In genomic region chr10:26725837-26726727, GRCh38 we compare ENCODE assay signal across 8 cellular contexts. TPM values are rescaled to one million over a fixed set of nuclear protein-coding genes. Genes with fewer than 3 reads are reported as not detected.
DNase-seq lines count a peak whose midpoint lies in the region; ATAC-seq, FAIRE-seq and TF ChIP-seq lines count a peak whose summit lies in the region.

No MANE protein-coding gene starts in this region.

- H3K27me3 Mint-ChIP-seq in T-helper 1 cell treated with Interleukin-12 subunit alpha and Interleukin-12 subunit beta and Interleukin-4 antibody, amounts not matched to agents 30 μg/mL and 1 μg/mL, for 36 hours (ENCODE audit: low read depth) = no peaks in the 10 kb centered on the region

- no peaks in the 10 kb centered on the region for H3K9me3 Mint-ChIP-seq in T-helper 1 cell treated with Interleukin-12 subunit alpha and Interleukin-12 subunit beta and Interleukin-4 antibody, amounts not matched to agents 30 μg/mL and 1 μg/mL, for 36 hours

- no TSS peak for BruUV-seq in A673 (replicated peaks; lab: Mats Ljungman, UMichigan)

- POLR2A ChIA-PET in A673 (lab: Charles Lee; ENCODE audit: low non-redundant PET) = interaction anchor here (0.5 kb wide), 1 partner anchor 143 kb away, joined by 3 read pairs; no protein-coding TSS in a partner anchor

- H3K9me3 ChIP-seq in A673 (ENCODE audit: low read depth, low read length, poor library complexity, severe bottlenecking) (no peaks in the 10 kb centered on the region), kidney (ENCODE audit: control insufficient read depth in 1 of 2, low read length in 2 of 2) (no peaks in the 10 kb centered on the region)

- H3K4me3 Mint-ChIP-seq in T-helper 1 cell treated with Interleukin-12 subunit alpha and Interleukin-12 subunit beta and Interleukin-4 antibody, amounts not matched to agents 30 μg/mL and 1 μg/mL, for 36 hours = no peak overlapping the region

- no peaks in the 10 kb centered on the region for H3K4me1 ChIP-seq in A673 (ENCODE audit: insufficient read depth, low read length, poor library complexity, severe bottlenecking)
- H3K4me1 ChIP-seq in kidney (ENCODE audit: control insufficient read depth in 1 of 2, insufficient read depth in 1 of 2, low read depth in 1 of 2, low read length in 2 of 2) = no peaks in the 10 kb centered on the region

- H3K27ac ChIP-seq in A673 (ENCODE audit: low read depth, low read length, poor library complexity, severe bottlenecking) (no peak overlapping the region), kidney (ENCODE audit: low read depth in 2 of 2, low read length in 2 of 2) (no peak overlapping the region)

- peak; percentile 90 for TF ChIP-seq CTCF in A673 (conservative IDR thresholded peaks at IDR 0.05; ENCODE audit: low read depth, low read length)
- TF ChIP-seq CTCF in GM12801 (IDR thresholded peaks at IDR 0.05; ENCODE audit: extremely low read depth, insufficient read length) = peak; percentile 53
- peak; percentile 65 for TF ChIP-seq CTCF in bronchial epithelial cell (IDR thresholded peaks at IDR 0.05; ENCODE audit: insufficient read depth, low read length, severe bottlenecking)
- TF ChIP-seq CTCF in kidney (IDR thresholded peaks at IDR 0.05; ENCODE audit: borderline replicate concordance, extremely low read depth, insufficient read depth) = peak; percentile 78

- peak overlapping the region; percentile 15 for H3K27ac Mint-ChIP-seq in T-helper 1 cell treated with Interleukin-12 subunit alpha and Interleukin-12 subunit beta and Interleukin-4 antibody, amounts not matched to agents 30 μg/mL and 1 μg/mL, for 36 hours

- no peak overlapping the region for H3K9ac ChIP-seq in kidney (ENCODE audit: low read length in 2 of 2)

- H3K27me3 ChIP-seq in A673 (replicated peaks; ENCODE audit: insufficient read depth, low read depth, low read length, poor library complexity) (no peaks in the 10 kb centered on the region), bronchial epithelial cell (ENCODE audit: control insufficient read depth, insufficient read depth, low read length) (no peaks in the 10 kb centered on the region)

- DNase-seq in A673 (ENCODE audit: low spot score) (peak; percentile 71), LHCN-M2 (ENCODE audit: low read depth) (peak; percentile 51), bronchial epithelial cell (ENCODE audit: low read depth) (peak; percentile 55), kidney (peak; percentile 84)
- DNase-seq in stimulated activated CD4-positive, alpha-beta T cell treated with anti-CD3 and anti-CD28 coated beads, Interleukin-4, amount 100 ng/mL, for 24 hours = peak; percentile 32

- no peak for ATAC-seq in HG03196 (IDR thresholded peaks at IDR 0.05; ENCODE audit: unreplicated experiment)

- peaks cover 79% of the 10 kb centered on the region for H3K36me3 ChIP-seq in A673 (ENCODE audit: insufficient read depth, low read length, poor library complexity, severe bottlenecking)
- H3K36me3 ChIP-seq in bronchial epithelial cell (ENCODE audit: control insufficient read depth, insufficient read depth, low read length) = peaks cover 3% of the 10 kb centered on the region
- H3K36me3 ChIP-seq in kidney (ENCODE audit: control insufficient read depth in 1 of 2, insufficient read depth in 2 of 2, low read length in 2 of 2) = peaks cover 0 to 6% of the 10 kb centered on the region in 2 donors

- H3K36me3 Mint-ChIP-seq in T-helper 1 cell treated with Interleukin-12 subunit alpha and Interleukin-12 subunit beta and Interleukin-4 antibody, amounts not matched to agents 30 μg/mL and 1 μg/mL, for 36 hours (ENCODE audit: low read depth) = peaks cover 29% of the 10 kb centered on the region

- CTCF ChIA-PET in A673 (lab: Charles Lee) = interaction anchor here (0.7 to 1.3 kb wide), 4 partner anchors 9 to 156 kb away, joined by 3 to 19 read pairs (median 4); partner anchors contain the start of gene ABI1

- no peak for FAIRE-seq in bronchial epithelial cell (lab: Jason Lieb, UNC)
- peak; percentile 95 for FAIRE-seq in kidney (lab: Jason Lieb, UNC)

- peaks cover 17% of the 10 kb centered on the region for H3K4me1 Mint-ChIP-seq in T-helper 1 cell treated with Interleukin-12 subunit alpha and Interleukin-12 subunit beta and Interleukin-4 antibody, amounts not matched to agents 30 μg/mL and 1 μg/mL, for 36 hours (ENCODE audit: low read depth)

- no peak overlapping the region for H3K4me3 ChIP-seq in A673 (ENCODE audit: low read depth, low read length, poor library complexity, severe bottlenecking)
- no peak overlapping the region for H3K4me3 ChIP-seq in bronchial epithelial cell (ENCODE audit: low read depth, low read length)
- H3K4me3 ChIP-seq in kidney (ENCODE audit: low read length in 2 of 2) = no peak overlapping the region

- intact Hi-C loops in A673 (cut with micrococcal nuclease; ENCODE audit: unreplicated experiment) = loop anchor here (2.0 kb wide), 1 partner anchor 155 kb away; no protein-coding TSS in a partner anchor
- intact Hi-C loops in kidney (cut with DNase I) = no loop called here

RNA-seq across cellular contexts. Expression of gene PDSS1, which starts 28.6 kb away (rescaled TPM):
- 46.8 and 55.4 TPM in 2 replicates for total RNA-seq in A673 (2021)
- total RNA-seq in LHCN-M2 (2014; rRNA removed) = 14.6 and 16.1 TPM in 2 replicates
- 4.2 TPM for polyA plus RNA-seq in LHCN-M2 (2012)
- 6.1 and 6.3 TPM in 2 replicates for total RNA-seq in bronchial epithelial cell
- 5.2 TPM for total RNA-seq in kidney
- 11.8 TPM for polyA plus RNA-seq in kidney (ENCODE audit: insufficient read depth, low read depth, low replicate concordance)

Comparison
In these comparisons a context has a peak if more than half of its experiments do, and no peak if none do; other contexts are left out.
1. DNase-seq: peak in every context shown above with its lines; median percentile 84 in kidney; 71 in A673; 55 in bronchial epithelial cell; 51 in LHCN-M2; 32 in stimulated activated CD4-positive, alpha-beta T cell treated with anti-CD3 and anti-CD28 coated beads, Interleukin-4, amount 100 ng/mL, for 24 hours.